Comparison of ENCODE assay signal across 1 cellular context in the genomic region with DNA sequence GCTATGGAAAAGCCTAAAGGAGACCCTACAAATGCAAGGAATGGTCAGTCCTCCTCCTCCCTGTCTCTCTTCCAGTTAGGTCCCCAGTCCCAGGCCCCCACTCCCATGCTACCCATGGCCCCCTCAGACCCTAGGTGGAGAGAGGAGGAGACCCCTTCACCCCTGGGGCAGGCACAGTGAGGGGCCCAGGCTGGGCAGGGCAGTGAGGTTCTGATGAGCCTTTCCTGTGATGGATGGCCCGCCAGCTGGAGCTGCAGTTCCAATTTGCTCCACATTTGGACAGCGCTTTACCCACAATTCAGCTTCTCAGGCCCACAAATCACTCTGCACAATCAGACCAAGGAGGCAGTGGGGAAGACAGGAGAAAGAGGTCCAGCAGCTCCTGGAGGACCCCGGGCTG.
TF ChIP-seq lines count a peak whose summit lies in the region.

No MANE protein-coding gene starts in this region.

TF ChIP-seq in K562, 482 proteins besides CTCF, POLR2A, EP300 and RAD21 (continued from another document and continues in another):
- TF ChIP-seq, protein P1, sequence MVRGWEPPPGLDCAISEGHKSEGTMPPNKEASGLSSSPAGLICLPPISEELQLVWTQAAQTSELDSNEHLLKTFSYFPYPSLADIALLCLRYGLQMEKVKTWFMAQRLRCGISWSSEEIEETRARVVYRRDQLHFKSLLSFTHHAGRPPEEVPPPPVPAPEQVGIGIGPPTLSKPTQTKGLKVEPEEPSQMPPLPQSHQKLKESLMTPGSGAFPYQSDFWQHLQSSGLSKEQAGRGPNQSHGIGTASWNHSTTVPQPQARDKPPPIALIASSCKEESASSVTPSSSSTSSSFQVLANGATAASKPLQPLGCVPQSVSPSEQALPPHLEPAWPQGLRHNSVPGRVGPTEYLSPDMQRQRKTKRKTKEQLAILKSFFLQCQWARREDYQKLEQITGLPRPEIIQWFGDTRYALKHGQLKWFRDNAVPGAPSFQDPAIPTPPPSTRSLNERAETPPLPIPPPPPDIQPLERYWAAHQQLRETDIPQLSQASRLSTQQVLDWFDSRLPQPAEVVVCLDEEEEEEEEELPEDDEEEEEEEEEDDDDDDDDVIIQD (CRISPR knock-in tag; IDR thresholded peaks at IDR 0.05): no peak
- TF ChIP-seq ZNF785 (CRISPR knock-in tag; IDR thresholded peaks at IDR 0.05): no peak
- TF ChIP-seq SUPT5H (IDR thresholded peaks at IDR 0.05): no peak
- TF ChIP-seq, protein P2, sequence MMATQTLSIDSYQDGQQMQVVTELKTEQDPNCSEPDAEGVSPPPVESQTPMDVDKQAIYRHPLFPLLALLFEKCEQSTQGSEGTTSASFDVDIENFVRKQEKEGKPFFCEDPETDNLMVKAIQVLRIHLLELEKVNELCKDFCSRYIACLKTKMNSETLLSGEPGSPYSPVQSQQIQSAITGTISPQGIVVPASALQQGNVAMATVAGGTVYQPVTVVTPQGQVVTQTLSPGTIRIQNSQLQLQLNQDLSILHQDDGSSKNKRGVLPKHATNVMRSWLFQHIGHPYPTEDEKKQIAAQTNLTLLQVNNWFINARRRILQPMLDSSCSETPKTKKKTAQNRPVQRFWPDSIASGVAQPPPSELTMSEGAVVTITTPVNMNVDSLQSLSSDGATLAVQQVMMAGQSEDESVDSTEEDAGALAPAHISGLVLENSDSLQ (IDR thresholded peaks at IDR 0.05): peak; percentile 78
- TF ChIP-seq ZNF121 (CRISPR knock-in tag; conservative IDR thresholded peaks at IDR 0.05): peak; percentile 99
- TF ChIP-seq, protein P3, sequence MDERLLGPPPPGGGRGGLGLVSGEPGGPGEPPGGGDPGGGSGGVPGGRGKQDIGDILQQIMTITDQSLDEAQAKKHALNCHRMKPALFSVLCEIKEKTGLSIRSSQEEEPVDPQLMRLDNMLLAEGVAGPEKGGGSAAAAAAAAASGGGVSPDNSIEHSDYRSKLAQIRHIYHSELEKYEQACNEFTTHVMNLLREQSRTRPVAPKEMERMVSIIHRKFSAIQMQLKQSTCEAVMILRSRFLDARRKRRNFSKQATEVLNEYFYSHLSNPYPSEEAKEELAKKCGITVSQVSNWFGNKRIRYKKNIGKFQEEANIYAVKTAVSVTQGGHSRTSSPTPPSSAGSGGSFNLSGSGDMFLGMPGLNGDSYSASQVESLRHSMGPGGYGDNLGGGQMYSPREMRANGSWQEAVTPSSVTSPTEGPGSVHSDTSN (CRISPR knock-in tag; IDR thresholded peaks at IDR 0.05; ENCODE audit: low read depth): no peak
- TF ChIP-seq, protein P3 (tag; conservative IDR thresholded peaks at IDR 0.05; ENCODE audit: low read depth): peak; percentile 89
- TF ChIP-seq, protein P4, sequence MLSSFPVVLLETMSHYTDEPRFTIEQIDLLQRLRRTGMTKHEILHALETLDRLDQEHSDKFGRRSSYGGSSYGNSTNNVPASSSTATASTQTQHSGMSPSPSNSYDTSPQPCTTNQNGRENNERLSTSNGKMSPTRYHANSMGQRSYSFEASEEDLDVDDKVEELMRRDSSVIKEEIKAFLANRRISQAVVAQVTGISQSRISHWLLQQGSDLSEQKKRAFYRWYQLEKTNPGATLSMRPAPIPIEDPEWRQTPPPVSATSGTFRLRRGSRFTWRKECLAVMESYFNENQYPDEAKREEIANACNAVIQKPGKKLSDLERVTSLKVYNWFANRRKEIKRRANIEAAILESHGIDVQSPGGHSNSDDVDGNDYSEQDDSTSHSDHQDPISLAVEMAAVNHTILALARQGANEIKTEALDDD (IDR thresholded peaks at IDR 0.05): no peak
- TF ChIP-seq IFI16 (CRISPR knock-in tag; IDR thresholded peaks at IDR 0.05): no peak
- TF ChIP-seq, protein P5, sequence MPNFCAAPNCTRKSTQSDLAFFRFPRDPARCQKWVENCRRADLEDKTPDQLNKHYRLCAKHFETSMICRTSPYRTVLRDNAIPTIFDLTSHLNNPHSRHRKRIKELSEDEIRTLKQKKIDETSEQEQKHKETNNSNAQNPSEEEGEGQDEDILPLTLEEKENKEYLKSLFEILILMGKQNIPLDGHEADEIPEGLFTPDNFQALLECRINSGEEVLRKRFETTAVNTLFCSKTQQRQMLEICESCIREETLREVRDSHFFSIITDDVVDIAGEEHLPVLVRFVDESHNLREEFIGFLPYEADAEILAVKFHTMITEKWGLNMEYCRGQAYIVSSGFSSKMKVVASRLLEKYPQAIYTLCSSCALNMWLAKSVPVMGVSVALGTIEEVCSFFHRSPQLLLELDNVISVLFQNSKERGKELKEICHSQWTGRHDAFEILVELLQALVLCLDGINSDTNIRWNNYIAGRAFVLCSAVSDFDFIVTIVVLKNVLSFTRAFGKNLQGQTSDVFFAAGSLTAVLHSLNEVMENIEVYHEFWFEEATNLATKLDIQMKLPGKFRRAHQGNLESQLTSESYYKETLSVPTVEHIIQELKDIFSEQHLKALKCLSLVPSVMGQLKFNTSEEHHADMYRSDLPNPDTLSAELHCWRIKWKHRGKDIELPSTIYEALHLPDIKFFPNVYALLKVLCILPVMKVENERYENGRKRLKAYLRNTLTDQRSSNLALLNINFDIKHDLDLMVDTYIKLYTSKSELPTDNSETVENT (CRISPR knock-in tag; IDR thresholded peaks at IDR 0.05): no peak
- TF ChIP-seq ZFX (CRISPR knock-in tag; IDR thresholded peaks at IDR 0.05): no peak
- no peak for TF ChIP-seq PHF21A (IDR thresholded peaks at IDR 0.05; ENCODE audit: borderline replicate concordance, low read depth)
- TF ChIP-seq ZNF699 (CRISPR knock-in tag; IDR thresholded peaks at IDR 0.05; ENCODE audit: insufficient replicate concordance): no peak
- no peak for TF ChIP-seq ILF3 (IDR thresholded peaks at IDR 0.05; ENCODE audit: borderline replicate concordance)
- TF ChIP-seq, protein P6, sequence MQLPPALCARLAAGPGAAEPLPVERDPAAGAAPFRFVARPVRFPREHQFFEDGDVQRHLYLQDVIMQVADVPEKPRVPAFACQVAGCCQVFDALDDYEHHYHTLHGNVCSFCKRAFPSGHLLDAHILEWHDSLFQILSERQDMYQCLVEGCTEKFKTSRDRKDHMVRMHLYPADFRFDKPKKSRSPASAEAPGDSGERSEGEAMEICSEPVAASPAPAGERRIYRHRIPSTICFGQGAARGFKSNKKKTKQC (CRISPR knock-in tag; IDR thresholded peaks at IDR 0.05): no peak
- TF ChIP-seq NCOA2 (IDR thresholded peaks at IDR 0.05; ENCODE audit: partially characterized antibody in 2 of 2): no peak
- no peak for TF ChIP-seq U2AF2 (optimal IDR thresholded peaks at IDR 0.05; ENCODE audit: low read depth, low read length)
- no peak for TF ChIP-seq RHOXF2B (CRISPR knock-in tag; conservative IDR thresholded peaks at IDR 0.05)
- TF ChIP-seq ZNF696 (CRISPR knock-in tag; conservative IDR thresholded peaks at IDR 0.05): no peak
- TF ChIP-seq, protein P7, sequence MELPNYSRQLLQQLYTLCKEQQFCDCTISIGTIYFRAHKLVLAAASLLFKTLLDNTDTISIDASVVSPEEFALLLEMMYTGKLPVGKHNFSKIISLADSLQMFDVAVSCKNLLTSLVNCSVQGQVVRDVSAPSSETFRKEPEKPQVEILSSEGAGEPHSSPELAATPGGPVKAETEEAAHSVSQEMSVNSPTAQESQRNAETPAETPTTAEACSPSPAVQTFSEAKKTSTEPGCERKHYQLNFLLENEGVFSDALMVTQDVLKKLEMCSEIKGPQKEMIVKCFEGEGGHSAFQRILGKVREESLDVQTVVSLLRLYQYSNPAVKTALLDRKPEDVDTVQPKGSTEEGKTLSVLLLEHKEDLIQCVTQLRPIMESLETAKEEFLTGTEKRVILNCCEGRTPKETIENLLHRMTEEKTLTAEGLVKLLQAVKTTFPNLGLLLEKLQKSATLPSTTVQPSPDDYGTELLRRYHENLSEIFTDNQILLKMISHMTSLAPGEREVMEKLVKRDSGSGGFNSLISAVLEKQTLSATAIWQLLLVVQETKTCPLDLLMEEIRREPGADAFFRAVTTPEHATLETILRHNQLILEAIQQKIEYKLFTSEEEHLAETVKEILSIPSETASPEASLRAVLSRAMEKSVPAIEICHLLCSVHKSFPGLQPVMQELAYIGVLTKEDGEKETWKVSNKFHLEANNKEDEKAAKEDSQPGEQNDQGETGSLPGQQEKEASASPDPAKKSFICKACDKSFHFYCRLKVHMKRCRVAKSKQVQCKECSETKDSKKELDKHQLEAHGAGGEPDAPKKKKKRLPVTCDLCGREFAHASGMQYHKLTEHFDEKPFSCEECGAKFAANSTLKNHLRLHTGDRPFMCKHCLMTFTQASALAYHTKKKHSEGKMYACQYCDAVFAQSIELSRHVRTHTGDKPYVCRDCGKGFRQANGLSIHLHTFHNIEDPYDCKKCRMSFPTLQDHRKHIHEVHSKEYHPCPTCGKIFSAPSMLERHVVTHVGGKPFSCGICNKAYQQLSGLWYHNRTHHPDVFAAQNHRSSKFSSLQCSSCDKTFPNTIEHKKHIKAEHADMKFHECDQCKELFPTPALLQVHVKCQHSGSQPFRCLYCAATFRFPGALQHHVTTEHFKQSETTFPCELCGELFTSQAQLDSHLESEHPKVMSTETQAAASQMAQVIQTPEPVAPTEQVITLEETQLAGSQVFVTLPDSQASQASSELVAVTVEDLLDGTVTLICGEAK (IDR thresholded peaks at IDR 0.05): no peak
- TF ChIP-seq, protein P7 (CRISPR knock-in tag; IDR thresholded peaks at IDR 0.05): no peak
- TF ChIP-seq MCM7 (IDR thresholded peaks at IDR 0.05): no peak
- TF ChIP-seq, protein P8, sequence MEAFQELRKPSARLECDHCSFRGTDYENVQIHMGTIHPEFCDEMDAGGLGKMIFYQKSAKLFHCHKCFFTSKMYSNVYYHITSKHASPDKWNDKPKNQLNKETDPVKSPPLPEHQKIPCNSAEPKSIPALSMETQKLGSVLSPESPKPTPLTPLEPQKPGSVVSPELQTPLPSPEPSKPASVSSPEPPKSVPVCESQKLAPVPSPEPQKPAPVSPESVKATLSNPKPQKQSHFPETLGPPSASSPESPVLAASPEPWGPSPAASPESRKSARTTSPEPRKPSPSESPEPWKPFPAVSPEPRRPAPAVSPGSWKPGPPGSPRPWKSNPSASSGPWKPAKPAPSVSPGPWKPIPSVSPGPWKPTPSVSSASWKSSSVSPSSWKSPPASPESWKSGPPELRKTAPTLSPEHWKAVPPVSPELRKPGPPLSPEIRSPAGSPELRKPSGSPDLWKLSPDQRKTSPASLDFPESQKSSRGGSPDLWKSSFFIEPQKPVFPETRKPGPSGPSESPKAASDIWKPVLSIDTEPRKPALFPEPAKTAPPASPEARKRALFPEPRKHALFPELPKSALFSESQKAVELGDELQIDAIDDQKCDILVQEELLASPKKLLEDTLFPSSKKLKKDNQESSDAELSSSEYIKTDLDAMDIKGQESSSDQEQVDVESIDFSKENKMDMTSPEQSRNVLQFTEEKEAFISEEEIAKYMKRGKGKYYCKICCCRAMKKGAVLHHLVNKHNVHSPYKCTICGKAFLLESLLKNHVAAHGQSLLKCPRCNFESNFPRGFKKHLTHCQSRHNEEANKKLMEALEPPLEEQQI (IDR thresholded peaks at IDR 0.05): no peak
- no peak for TF ChIP-seq MEF2A (IDR thresholded peaks at IDR 0.05; ENCODE audit: control insufficient read depth, low read depth, low read length)
- TF ChIP-seq, protein P9, sequence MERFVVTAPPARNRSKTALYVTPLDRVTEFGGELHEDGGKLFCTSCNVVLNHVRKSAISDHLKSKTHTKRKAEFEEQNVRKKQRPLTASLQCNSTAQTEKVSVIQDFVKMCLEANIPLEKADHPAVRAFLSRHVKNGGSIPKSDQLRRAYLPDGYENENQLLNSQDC (CRISPR knock-in tag; IDR thresholded peaks at IDR 0.05): no peak
- TF ChIP-seq MIER1 (IDR thresholded peaks at IDR 0.05; ENCODE audit: low read depth): peak; percentile 39; the same call in 1 of the 2 replicates
- no peak for TF ChIP-seq CBX2 (IDR thresholded peaks at IDR 0.05; ENCODE audit: insufficient read depth, low read length, poor library complexity, severe bottlenecking)
- TF ChIP-seq CCAR2 (IDR thresholded peaks at IDR 0.05; ENCODE audit: low read depth, low read length): no peak
- no peak for TF ChIP-seq RFX5 (IDR thresholded peaks at IDR 0.05; ENCODE audit: low read depth, low read length)
- TF ChIP-seq CBFB (CRISPR knock-in tag; IDR thresholded peaks at IDR 0.05): no peak
- 0 out of 4 replicates have a peak, but pooled peaks of 1 of the 2 experiments have one; percentile 14 for TF ChIP-seq MAZ (CRISPR knock-in tag; conservative IDR thresholded peaks at IDR 0.05 in 1 of 2, IDR thresholded peaks at IDR 0.05 in 1 of 2)
